ENCODE assay signal across 9 cellular contexts in the genomic region with DNA sequence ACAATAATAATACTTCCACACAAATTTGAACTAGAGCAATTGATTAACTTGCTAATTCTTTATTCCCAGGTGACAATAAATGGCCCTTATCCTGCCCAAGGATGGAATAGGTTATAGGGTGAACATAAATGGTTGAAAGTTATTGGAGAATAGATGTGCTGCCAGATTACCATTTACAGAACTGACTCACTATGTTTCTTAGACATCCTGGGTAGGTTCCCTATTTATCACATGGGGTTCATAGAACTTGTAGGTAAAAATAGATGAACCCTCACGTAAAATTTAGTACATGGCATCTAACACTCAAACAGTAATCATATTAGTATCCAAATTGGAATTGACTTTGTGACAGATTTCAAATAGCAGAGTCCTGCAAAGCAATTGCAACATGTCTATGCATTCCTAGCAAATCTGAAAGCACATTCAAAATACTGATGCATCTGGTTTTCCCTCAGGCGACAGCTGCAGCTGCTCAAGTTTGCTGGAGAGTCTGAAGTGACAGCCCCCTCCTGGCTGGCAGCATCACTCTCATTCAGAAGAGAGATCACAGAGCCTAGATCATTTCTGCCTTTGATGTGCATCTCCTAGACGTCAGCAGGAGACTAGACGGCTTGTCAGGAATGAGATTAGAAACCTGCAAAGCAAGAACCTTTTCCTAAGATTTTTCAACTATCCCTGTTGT.
DNase-seq lines count a peak whose midpoint lies in the region; ATAC-seq and TF ChIP-seq lines count a peak whose summit lies in the region.
"Had no signal": no experiment of that assay in that cellular context is flagged by ENCODE, and none has a peak within 500 bp of the region (broad histone marks: within the 10 kb centered on the region; RNA-seq: fewer than 3 reads in every experiment).

No MANE protein-coding gene starts in this region.

- peaks cover 6% of the 10 kb centered on the region for H3K4me1 Mint-ChIP-seq in stimulated activated effector memory CD8-positive, alpha-beta T cell treated with anti-CD3 and anti-CD28 coated beads, Interleukin-12 subunit alpha, Interleukin-12 subunit beta, amount 100 ng/mL, for 72 hours

- H3K27me3 ChIP-seq in mammary epithelial cell (ENCODE audit: insufficient read depth, low read length) (no peaks in the 10 kb centered on the region), psoas muscle (ENCODE audit: insufficient read depth in 3 of 3, low read length in 2 of 3) (no peaks in the 10 kb centered on the region)

- CTCF ChIA-PET in mammary epithelial cell (lab: Charles Lee; ENCODE audit: low non-redundant PET) = no interaction called here
- CTCF ChIA-PET in GM10248 (lab: Yijun Ruan, JAX) = no interaction called here

- H3K4me3 Mint-ChIP-seq in stimulated activated effector memory CD8-positive, alpha-beta T cell treated with anti-CD3 and anti-CD28 coated beads, Interleukin-12 subunit alpha, Interleukin-12 subunit beta, amount 100 ng/mL, for 72 hours = no peak overlapping the region

- no peaks in the 10 kb centered on the region for H3K9me3 ChIP-seq in mammary epithelial cell (replicated peaks; ENCODE audit: insufficient read depth, low read length)
- no peaks in the 10 kb centered on the region for H3K9me3 ChIP-seq in psoas muscle

- 61% methylated on average over 4 of the region's 4 CpGs for WGBS in mammary epithelial cell (ENCODE audit: low coverage, missing lambda C conversion rate)
- WGBS in psoas muscle, 3 donors = 9 to 23% (median 13%) methylated on average over 4 of the region's 4 CpGs

- ATAC-seq in HG03159 (IDR thresholded peaks at IDR 0.05; ENCODE audit: unreplicated experiment) (peak; percentile 48), psoas muscle (peak; percentile 31 to 57 (median 46)), GM18519 (IDR thresholded peaks at IDR 0.05; ENCODE audit: low FRiP score, unreplicated experiment) (no peak)
- ATAC-seq in stimulated activated effector memory CD8-positive, alpha-beta T cell treated with anti-CD3 and anti-CD28 coated beads, Interleukin-12 subunit alpha, Interleukin-12 subunit beta, amount 100 ng/mL, for 72 hours = no peak

- H3K36me3 Mint-ChIP-seq in stimulated activated effector memory CD8-positive, alpha-beta T cell treated with anti-CD3 and anti-CD28 coated beads, Interleukin-12 subunit alpha, Interleukin-12 subunit beta, amount 100 ng/mL, for 72 hours = no peaks in the 10 kb centered on the region

- no peak overlapping the region for H3K27ac Mint-ChIP-seq in stimulated activated effector memory CD8-positive, alpha-beta T cell treated with anti-CD3 and anti-CD28 coated beads, Interleukin-12 subunit alpha, Interleukin-12 subunit beta, amount 100 ng/mL, for 72 hours

- no TSS peak for BruUV-seq in mammary epithelial cell (replicated peaks; lab: Mats Ljungman, UMichigan)

- H3K36me3 ChIP-seq in mammary epithelial cell (ENCODE audit: insufficient read depth, low read length) (no peaks in the 10 kb centered on the region), psoas muscle (ENCODE audit: insufficient read depth in 1 of 2, low read depth in 1 of 2) (peaks cover 0 to 11% of the 10 kb centered on the region in 2 donors)

- H3K4me1 ChIP-seq in mammary epithelial cell (ENCODE audit: insufficient read depth, low read length) = peaks cover 18% of the 10 kb centered on the region
- H3K4me1 ChIP-seq in psoas muscle = peaks cover 6% of the 10 kb centered on the region

- in situ Hi-C loops in mammary epithelial cell (cut with MboI; ENCODE audit: low sequenced_read_pairs in 2 of 2) = loop anchor here (5.0 to 25.0 kb wide), 2 partner anchors 80 to 405 kb away; a partner anchor contains a TSS

- peak overlapping the region; percentile 43 for H3K4me2 ChIP-seq in mammary epithelial cell (ENCODE audit: insufficient read depth, low read depth, low read length)

- H3K27ac ChIP-seq in mammary epithelial cell (ENCODE audit: insufficient read depth, low read depth, low read length) (no peak overlapping the region), psoas muscle (no peak overlapping the region)

- intact Hi-C loops in mammary epithelial cell (cut with micrococcal nuclease) (loop anchor here (5.0 kb wide), 1 partner anchor 45 kb away; no protein-coding TSS in a partner anchor), psoas muscle (cut with DNase I) (no loop called here)

- H3K9me3 Mint-ChIP-seq in stimulated activated effector memory CD8-positive, alpha-beta T cell treated with anti-CD3 and anti-CD28 coated beads, Interleukin-12 subunit alpha, Interleukin-12 subunit beta, amount 100 ng/mL, for 72 hours = peaks cover 7% of the 10 kb centered on the region

- POLR2A ChIA-PET in GM10248 (lab: Yijun Ruan, JAX) = no interaction called here

- peak overlapping the region in 1 of 3 experiments; percentile 3 for H3K4me3 ChIP-seq in mammary epithelial cell (replicated peaks in 1 of 3; ENCODE audit: insufficient read depth in 1 of 3, low read depth in 2 of 3, low read length in 3 of 3)
- no peak overlapping the region for H3K4me3 ChIP-seq in psoas muscle

- DNase-seq in NOMO-1 treated with DMSO at 0.1 percent for 48 hours (lab: John Stamatoyannopoulos, UW; ENCODE audit: unreplicated experiment) (peak; percentile 7), NOMO-1 treated with dmso at 0.1 percent for 144 hours (lab: John Stamatoyannopoulos, UW; ENCODE audit: unreplicated experiment) (no peak), mammary epithelial cell (peak; percentile 31), psoas muscle (no peak), GM10248 (ENCODE audit: extremely low spot score) (no peak)
- no peak for DNase-seq in stimulated activated effector memory CD8-positive, alpha-beta T cell treated with anti-CD3 and anti-CD28 coated beads, Interleukin-12 subunit alpha, Interleukin-12 subunit beta, amount 100 ng/mL, for 72 hours (ENCODE audit: low spot score in 2 of 2)
- DNase-seq: amniotic stem cell had no signal

- H2AFZ ChIP-seq in mammary epithelial cell (ENCODE audit: low read depth, low read length) = no peak overlapping the region

- H3K79me2 ChIP-seq in mammary epithelial cell (ENCODE audit: insufficient read depth, low read length) = no peaks in the 10 kb centered on the region

- H4K20me1 ChIP-seq in mammary epithelial cell (ENCODE audit: insufficient read depth, low read length) = no peaks in the 10 kb centered on the region

- TF ChIP-seq CTCF in mammary epithelial cell (conservative IDR thresholded peaks at IDR 0.05 in 1 of 2, IDR thresholded peaks at IDR 0.05 in 1 of 2; ENCODE audit: extremely low read depth in 1 of 2, insufficient read depth in 1 of 2, low read depth in 1 of 2, low read length in 2 of 2) = no peak
- TF ChIP-seq CTCF in psoas muscle (IDR thresholded peaks at IDR 0.05) = no peak
- no peak for TF ChIP-seq CTCF in GM10248 (IDR thresholded peaks at IDR 0.05; ENCODE audit: control extremely low read depth, extremely low read depth, low read depth, missing control alignments)

- dilution Hi-C loops in mammary epithelial cell (cut with HindIII; ENCODE audit: low sequenced_read_pairs) = no loop called here

- no peak overlapping the region for H3K9ac ChIP-seq in mammary epithelial cell (ENCODE audit: insufficient read depth, low read length)

Comparison
In these comparisons a context has a peak if more than half of its experiments do, and no peak if none do; other contexts are left out.
1. DNase-seq: peak in NOMO-1 treated with DMSO at 0.1 percent for 48 hours (single experiment) and mammary epithelial cell (single experiment); none in NOMO-1 treated with dmso at 0.1 percent for 144 hours (single experiment), psoas muscle (0 of 2), stimulated activated effector memory CD8-positive, alpha-beta T cell treated with anti-CD3 and anti-CD28 coated beads, Interleukin-12 subunit alpha, Interleukin-12 subunit beta, amount 100 ng/mL, for 72 hours (0 of 2) and GM10248 (single experiment).
2. ATAC-seq: peak in HG03159 (single experiment) and psoas muscle (4 of 4); none in stimulated activated effector memory CD8-positive, alpha-beta T cell treated with anti-CD3 and anti-CD28 coated beads, Interleukin-12 subunit alpha, Interleukin-12 subunit beta, amount 100 ng/mL, for 72 hours (single experiment) and GM18519 (single experiment).